ENCODE assay signal across 28 cellular contexts in genomic region chr3:138752886-138753285, GRCh38.
"Had no signal": no experiment of that assay in that cellular context is flagged by ENCODE, and none has a peak within 500 bp of the region (broad histone marks: within the 10 kb centered on the region; RNA-seq: fewer than 3 reads in every experiment).

No MANE protein-coding gene starts in this region.

- H3K27ac ChIP-seq: left ventricle myocardium inferior, neural progenitor cell, neutrophil, ovary, spleen, suprapubic skin, thoracic aorta, tibial artery, uterus had no signal

- H3K27me3 ChIP-seq: neural progenitor cell, neutrophil, ovary, spleen, suprapubic skin, tibial artery, uterus had no signal

- H3K27ac Mint-ChIP-seq: immature natural killer cell; mesothelial cell of epicardium; naive B cell; natural killer cell; nephron progenitor cell; neural progenitor cell; progenitor cell of endocrine pancreas; stimulated activated effector memory CD8-positive, alpha-beta T cell treated with anti-CD3 and anti-CD28 coated beads, Interleukin-12 subunit alpha, Interleukin-12 subunit beta, amount 100 ng/mL, for 72 hours; stimulated activated naive CD8-positive, alpha-beta T cell treated with anti-CD3 and anti-CD28 coated beads, Interleukin-15, Interleukin-2, amounts not matched to agents 100 ng/mL and 50 ng/mL, for 24 hours had no signal

- H3K4me3 Mint-ChIP-seq: immature natural killer cell; mesothelial cell of epicardium; naive B cell; natural killer cell; nephron progenitor cell; neural progenitor cell; stimulated activated effector memory CD8-positive, alpha-beta T cell treated with anti-CD3 and anti-CD28 coated beads, Interleukin-12 subunit alpha, Interleukin-12 subunit beta, amount 100 ng/mL, for 72 hours; stimulated activated naive CD8-positive, alpha-beta T cell treated with anti-CD3 and anti-CD28 coated beads, Interleukin-15, Interleukin-2, amounts not matched to agents 100 ng/mL and 50 ng/mL, for 24 hours had no signal

- H3K4me1 Mint-ChIP-seq: immature natural killer cell; mesothelial cell of epicardium; nephron progenitor cell; neural progenitor cell; stimulated activated effector memory CD8-positive, alpha-beta T cell treated with anti-CD3 and anti-CD28 coated beads, Interleukin-12 subunit alpha, Interleukin-12 subunit beta, amount 100 ng/mL, for 72 hours had no signal

- H3K9me3 ChIP-seq: left ventricle myocardium inferior, neutrophil, ovary, spleen, suprapubic skin, thoracic aorta, tibial artery, uterus had no signal

- H3K27me3 Mint-ChIP-seq: naive B cell; progenitor cell of endocrine pancreas; stimulated activated naive CD8-positive, alpha-beta T cell treated with anti-CD3 and anti-CD28 coated beads, Interleukin-15, Interleukin-2, amounts not matched to agents 100 ng/mL and 50 ng/mL, for 24 hours had no signal

- H3K36me3 ChIP-seq: neural progenitor cell, ovary, uterus had no signal

- H3K9me3 Mint-ChIP-seq: immature natural killer cell; naive B cell; natural killer cell; stimulated activated effector memory CD8-positive, alpha-beta T cell treated with anti-CD3 and anti-CD28 coated beads, Interleukin-12 subunit alpha, Interleukin-12 subunit beta, amount 100 ng/mL, for 72 hours; stimulated activated naive CD8-positive, alpha-beta T cell treated with anti-CD3 and anti-CD28 coated beads, Interleukin-15, Interleukin-2, amounts not matched to agents 100 ng/mL and 50 ng/mL, for 24 hours had no signal

- DNase-seq: hypothalamus; immature natural killer cell; islet precursor cell; left ventricle myocardium inferior; mesendoderm; naive B cell; natural killer cell; nephron progenitor cell; ovary; retina; right cardiac atrium; small intestine; spleen; stimulated activated CD4-positive, alpha-beta T cell treated with anti-CD3 and anti-CD28 coated beads, Interleukin-4, amount 100 ng/mL, for 24 hours; stimulated activated naive CD4-positive, alpha-beta T cell; tibial artery; trophoblast cell; uterus had no signal

- H3K36me3 Mint-ChIP-seq: natural killer cell had no signal

- ATAC-seq: natural killer cell; right cardiac atrium; sciatic nerve; stimulated activated effector memory CD8-positive, alpha-beta T cell treated with anti-CD3 and anti-CD28 coated beads, Interleukin-12 subunit alpha, Interleukin-12 subunit beta, amount 100 ng/mL, for 72 hours had no signal

- H3K4me3 ChIP-seq: left ventricle myocardium inferior, lung, neural progenitor cell, ovary, spleen, suprapubic skin, thoracic aorta, tibial artery, uterus had no signal

- H3K4me1 ChIP-seq: left ventricle myocardium inferior, neural progenitor cell, spleen, suprapubic skin, tibial artery, uterus had no signal
